Comparison of ENCODE assay signal across 8 cellular contexts in genomic region chr10:7789390-7789789, GRCh38. TPM values are rescaled to one million over a fixed set of nuclear protein-coding genes. Genes with fewer than 3 reads are reported as not detected.
DNase-seq lines count a peak whose midpoint lies in the region; ATAC-seq and TF ChIP-seq lines count a peak whose summit lies in the region.

No MANE protein-coding gene starts in this region.

- H4K20me1 ChIP-seq in Karpas-422 (ENCODE audit: insufficient read depth, low read depth, low read length) (peaks cover 57% of the 10 kb centered on the region), mammary epithelial cell (ENCODE audit: insufficient read depth, low read length) (no peaks in the 10 kb centered on the region)

- no peak overlapping the region for H2BK120ac ChIP-seq in mesenchymal stem cell (ENCODE audit: low read depth, low read length)

- no peak overlapping the region for H2BK5ac ChIP-seq in mesenchymal stem cell (ENCODE audit: low read depth, low read length, poor library complexity, severe bottlenecking)

- no peak overlapping the region for H4K8ac ChIP-seq in mesenchymal stem cell (ENCODE audit: low read length)

- no peaks in the 10 kb centered on the region; the same call in 1 of the 2 replicates for H3K4me1 ChIP-seq in BE2C
- H3K4me1 ChIP-seq in Karpas-422 (ENCODE audit: low read length) = peaks cover 47% of the 10 kb centered on the region
- peaks cover 23% of the 10 kb centered on the region for H3K4me1 ChIP-seq in mammary epithelial cell (ENCODE audit: insufficient read depth, low read length)
- peaks cover 5% of the 10 kb centered on the region for H3K4me1 ChIP-seq in mesenchymal stem cell (ENCODE audit: control insufficient read depth, insufficient read depth, low read depth, low read length)

- no peak for ATAC-seq in omental fat pad (ENCODE audit: low FRiP score)
- ATAC-seq in HG03354 (IDR thresholded peaks at IDR 0.05; ENCODE audit: poor library complexity, severe bottlenecking, unreplicated experiment) = no peak

- H3K79me2 ChIP-seq in Karpas-422 (ENCODE audit: low read length) (peaks cover 99% of the 10 kb centered on the region), mammary epithelial cell (ENCODE audit: insufficient read depth, low read length) (peaks cover 99% of the 10 kb centered on the region)

- no peak for TF ChIP-seq CTCF in BE2C (IDR thresholded peaks at IDR 0.05; ENCODE audit: low read depth, low read length)
- no peak for TF ChIP-seq CTCF in mammary epithelial cell (conservative IDR thresholded peaks at IDR 0.05 in 1 of 2, IDR thresholded peaks at IDR 0.05 in 1 of 2; ENCODE audit: extremely low read depth in 1 of 2, insufficient read depth in 1 of 2, low read depth in 1 of 2, low read length in 2 of 2)
- TF ChIP-seq CTCF in omental fat pad (IDR thresholded peaks at IDR 0.05) = no peak

- H3K79me1 ChIP-seq in mesenchymal stem cell (replicated peaks; ENCODE audit: low read length, poor library complexity, severe bottlenecking) = no peaks in the 10 kb centered on the region

- H3K9ac ChIP-seq in Karpas-422 (ENCODE audit: low read length) = peak overlapping the region; percentile 96
- H3K9ac ChIP-seq in mammary epithelial cell (ENCODE audit: insufficient read depth, low read length) = peak overlapping the region; percentile 82
- H3K9ac ChIP-seq in mesenchymal stem cell (ENCODE audit: low read length) = peak overlapping the region; percentile 97

- H4K91ac ChIP-seq in mesenchymal stem cell (ENCODE audit: low read length) = no peak overlapping the region

- H3K9me3 ChIP-seq in BE2C = no peaks in the 10 kb centered on the region
- no peaks in the 10 kb centered on the region for H3K9me3 ChIP-seq in Karpas-422 (ENCODE audit: low read length)
- no peaks in the 10 kb centered on the region for H3K9me3 ChIP-seq in mammary epithelial cell (replicated peaks; ENCODE audit: insufficient read depth, low read length)
- no peaks in the 10 kb centered on the region for H3K9me3 ChIP-seq in mesenchymal stem cell (ENCODE audit: control insufficient read depth, low read length)

- H3K27me3 ChIP-seq in BE2C (no peaks in the 10 kb centered on the region), Karpas-422 (ENCODE audit: low read length) (no peaks in the 10 kb centered on the region), mammary epithelial cell (ENCODE audit: insufficient read depth, low read length) (no peaks in the 10 kb centered on the region), mesenchymal stem cell (ENCODE audit: control insufficient read depth in 1 of 2, insufficient read depth in 1 of 2, low read length in 2 of 2) (no peaks in the 10 kb centered on the region)

- dilution Hi-C loops in mammary epithelial cell (cut with HindIII; ENCODE audit: low sequenced_read_pairs) = no loop called here

- peak overlapping the region; percentile 99 for H3K4me2 ChIP-seq in Karpas-422 (ENCODE audit: low read depth, low read length, poor library complexity, severe bottlenecking)
- peak overlapping the region; percentile 87 for H3K4me2 ChIP-seq in mammary epithelial cell (ENCODE audit: insufficient read depth, low read depth, low read length)
- peak overlapping the region; percentile 77 for H3K4me2 ChIP-seq in mesenchymal stem cell (ENCODE audit: low read length, poor library complexity, severe bottlenecking)

- peaks cover 17% of the 10 kb centered on the region for H3K36me3 ChIP-seq in BE2C
- H3K36me3 ChIP-seq in Karpas-422 (ENCODE audit: insufficient read depth, low read length) = peaks cover 14% of the 10 kb centered on the region
- no peaks in the 10 kb centered on the region for H3K36me3 ChIP-seq in mammary epithelial cell (ENCODE audit: insufficient read depth, low read length)
- peaks cover 5 to 24% of the 10 kb centered on the region in 2 experiments for H3K36me3 ChIP-seq in mesenchymal stem cell (ENCODE audit: control insufficient read depth in 1 of 2, insufficient read depth in 2 of 2, low read depth in 1 of 2, low read length in 2 of 2)

- BruUV-seq in mammary epithelial cell (replicated peaks; lab: Mats Ljungman, UMichigan) = TSS peak; percentile 20

- peak overlapping the region; percentile 69 for H3K4me3 ChIP-seq in BE2C (ENCODE audit: low read depth, low read length)
- H3K4me3 ChIP-seq in Karpas-422 (ENCODE audit: low read length) = peak overlapping the region; percentile 97
- H3K4me3 ChIP-seq in mammary epithelial cell (replicated peaks in 1 of 3; ENCODE audit: insufficient read depth in 1 of 3, low read depth in 2 of 3, low read length in 3 of 3) = peak overlapping the region; percentile 74 to 99 (median 85)
- peak overlapping the region in 1 of 2 experiments; percentile 93 for H3K4me3 ChIP-seq in mesenchymal stem cell (ENCODE audit: insufficient read depth in 1 of 2, low read depth in 1 of 2, low read length in 2 of 2)

- DNase-seq in BE2C = peak; percentile 60
- no peak for DNase-seq in Karpas-422
- peak; percentile 12 for DNase-seq in mammary epithelial cell
- DNase-seq in mesenchymal stem cell = peak; percentile 46
- DNase-seq in omental fat pad (ENCODE audit: low spot score) = no peak
- DNase-seq in activated CD4-positive, CD25-positive, alpha-beta regulatory T cell (lab: John Stamatoyannopoulos, UW) = no peak
- no peak for DNase-seq in GF-D8 (lab: John Stamatoyannopoulos, UW)

- H3K23ac ChIP-seq in mesenchymal stem cell (ENCODE audit: low read length in 2 of 2) = no peak overlapping the region

- intact Hi-C loops in mammary epithelial cell (cut with micrococcal nuclease) = loop anchor here (2.0 kb wide), 1 partner anchor 29 kb away; the partner anchor contains the start of gene TAF3

- H3K4ac ChIP-seq in mesenchymal stem cell (ENCODE audit: low read depth in 1 of 2, low read length in 2 of 2) = no peak overlapping the region

- CTCF ChIA-PET in mammary epithelial cell (lab: Charles Lee; ENCODE audit: low non-redundant PET) = interaction anchor here (0.6 to 0.7 kb wide), 2 partner anchors 32 to 1513 kb away, joined by 3 to 7 read pairs; no protein-coding TSS in a partner anchor

- no peak overlapping the region for H2BK15ac ChIP-seq in mesenchymal stem cell (ENCODE audit: low read depth, poor library complexity, severe bottlenecking)

- no peak overlapping the region for H2AK5ac ChIP-seq in mesenchymal stem cell (ENCODE audit: low read length, severe bottlenecking)

- H2BK12ac ChIP-seq in mesenchymal stem cell (ENCODE audit: low read length in 2 of 2) = no peak overlapping the region

- H3K14ac ChIP-seq in mesenchymal stem cell (ENCODE audit: low read length in 2 of 2) = no peak overlapping the region

- H2AFZ ChIP-seq in Karpas-422 (ENCODE audit: low read length) (no peak overlapping the region), mammary epithelial cell (ENCODE audit: low read depth, low read length) (no peak overlapping the region), mesenchymal stem cell (ENCODE audit: low read depth, low read length) (no peak overlapping the region)

- no peak overlapping the region for H3K18ac ChIP-seq in mesenchymal stem cell (ENCODE audit: low read depth in 1 of 2, low read length in 2 of 2)

- in situ Hi-C loops in mammary epithelial cell (cut with MboI; ENCODE audit: low sequenced_read_pairs in 2 of 2) = no loop called here

- H3K27ac ChIP-seq in Karpas-422 (ENCODE audit: low read length) (peak overlapping the region; percentile 66; the same call in 1 of the 2 replicates), mammary epithelial cell (ENCODE audit: insufficient read depth, low read depth, low read length) (peak overlapping the region; percentile 67), mesenchymal stem cell (ENCODE audit: low read length, poor library complexity, severe bottlenecking) (no peak overlapping the region)

- H3K9me2 ChIP-seq in Karpas-422 (replicated peaks; ENCODE audit: insufficient read depth, low read length) = no peaks in the 10 kb centered on the region

- WGBS in mammary epithelial cell (ENCODE audit: low coverage, missing lambda C conversion rate) = 31% methylated on average over 3 of the region's 3 CpGs
- 0% methylated on average over 1 of the region's 3 CpGs for WGBS in mesenchymal stem cell

RNA-seq across cellular contexts. Expression of gene ATP5F1C, which starts 1.4 kb away (rescaled TPM):
- polyA plus RNA-seq in BE2C (2012; ENCODE audit: insufficient read depth, insufficient read length, low read depth) = 379 TPM
- total RNA-seq in Karpas-422 (2014; rRNA removed; shearing (Covaris generic); ENCODE audit: low replicate concordance) = 207 and 291 TPM in 2 replicates
- 100 to 1,000 TPM; 172 to 250 TPM for total RNA-seq in mammary epithelial cell
- polyA plus RNA-seq in mammary epithelial cell = 292 TPM
- 158 TPM for polyA minus RNA-seq in mammary epithelial cell
- 375 TPM for polyA plus RNA-seq in mesenchymal stem cell (2013, experiment 1 of 2)
- polyA plus RNA-seq in mesenchymal stem cell (2013, experiment 2 of 2) = 397 TPM
- total RNA-seq in omental fat pad = 100 to 1,000 TPM; 174 to 218 (median 205) TPM

RNA-seq across cellular contexts. Expression of gene KIN, which starts 1.6 kb away (rescaled TPM):
- polyA plus RNA-seq in BE2C (2012; ENCODE audit: insufficient read depth, insufficient read length, low read depth) = 8.3 TPM
- total RNA-seq in Karpas-422 (2014; rRNA removed; shearing (Covaris generic); ENCODE audit: low replicate concordance) = 4.0 and 7.9 TPM in 2 replicates
- total RNA-seq in mammary epithelial cell = 10 to 100 TPM in 1 of 2 donors, 1 to 10 TPM in 1; 4.7 to 14.4 TPM
- polyA plus RNA-seq in mammary epithelial cell = 2.6 TPM
- polyA minus RNA-seq in mammary epithelial cell = 18.3 TPM
- polyA plus RNA-seq in mesenchymal stem cell (2013, experiment 1 of 2) = 14.8 TPM
- polyA plus RNA-seq in mesenchymal stem cell (2013, experiment 2 of 2) = 15.7 TPM
- 1 to 10 TPM; 3.6 to 8.7 (median 7.3) TPM for total RNA-seq in omental fat pad

RNA-seq across cellular contexts. Expression of gene TAF3, which starts 28.9 kb away (rescaled TPM):
- polyA plus RNA-seq in BE2C (2012; ENCODE audit: insufficient read depth, insufficient read length, low read depth) = 10.1 TPM
- 4.5 and 4.7 TPM in 2 replicates for total RNA-seq in Karpas-422 (2014; rRNA removed; shearing (Covaris generic); ENCODE audit: low replicate concordance)
- total RNA-seq in mammary epithelial cell (10 to 100 TPM in 1 of 2 donors, 1 to 10 TPM in 1; 2.5 to 11.2 TPM), omental fat pad (1 to 10 TPM; 4.9 to 8.8 (median 6.4) TPM)
- 3.9 TPM for polyA plus RNA-seq in mammary epithelial cell
- polyA minus RNA-seq in mammary epithelial cell = 1.7 TPM
- 7.7 TPM for polyA plus RNA-seq in mesenchymal stem cell (2013, experiment 1 of 2)
- 7.7 TPM for polyA plus RNA-seq in mesenchymal stem cell (2013, experiment 2 of 2)

Comparison
In these comparisons a context has a peak if more than half of its experiments do, and no peak if none do; other contexts are left out.
1. DNase-seq: peak in BE2C (single experiment), mammary epithelial cell (single experiment) and mesenchymal stem cell (single experiment); none in Karpas-422 (single experiment), omental fat pad (single experiment), activated CD4-positive, CD25-positive, alpha-beta regulatory T cell (0 of 4) and GF-D8 (single experiment).
2. Peak in every context shown above with its lines, with median percentiles within 50 percentile points of each other: H3K4me2 ChIP-seq and H3K9ac ChIP-seq.